24 cellular contexts compared by ENCODE assay signal in genomic region chr12:77696183-77696582, GRCh38.
A peak's percentile ranks its signal among the peaks of the same experiment; 100 is the strongest.
DNase-seq lines count a peak whose midpoint lies in the region; ATAC-seq and TF ChIP-seq lines count a peak whose summit lies in the region.
"Had no signal": no experiment of that assay in that cellular context is flagged by ENCODE, and none has a peak within 500 bp of the region (broad histone marks: within the 10 kb centered on the region; RNA-seq: fewer than 3 reads in every experiment).

No MANE protein-coding gene starts in this region.

- no peak overlapping the region for H2AK5ac ChIP-seq in trophoblast cell (ENCODE audit: low read length)

- H3K4me1 Mint-ChIP-seq in activated naive CD8-positive, alpha-beta T cell treated with anti-CD3 and anti-CD28 coated beads for 36 hours: no peaks in the 10 kb centered on the region
- H3K4me1 Mint-ChIP-seq: GM23338 had no signal

- H3K27me3 ChIP-seq in SK-N-SH (ENCODE audit: insufficient read depth) (no peaks in the 10 kb centered on the region), trophoblast cell (ENCODE audit: insufficient read depth, low read length) (no peaks in the 10 kb centered on the region)

- TF ChIP-seq CTCF in SK-N-SH (IDR thresholded peaks at IDR 0.05): no peak

- H3K27ac ChIP-seq in SK-N-SH (ENCODE audit: low read depth in 2 of 2, low read length in 1 of 2) (no peak overlapping the region), trophoblast cell (ENCODE audit: low read depth, low read length) (no peak overlapping the region)

- H3K4me2 ChIP-seq in SK-N-SH (no peak overlapping the region), trophoblast cell (ENCODE audit: low read length) (no peak overlapping the region)
- H3K4me2 ChIP-seq: GM23338 had no signal

- H3K9me3 ChIP-seq in SK-N-SH (no peaks in the 10 kb centered on the region), trophoblast cell (ENCODE audit: insufficient read depth, low read depth, low read length) (no peaks in the 10 kb centered on the region)
- H3K9me3 ChIP-seq: HAP-1 had no signal

- H3K36me3 ChIP-seq in SK-N-SH (replicated peaks in 1 of 2; ENCODE audit: control insufficient read depth in 1 of 2, insufficient read depth in 2 of 2, low read length in 1 of 2) (no peaks in the 10 kb centered on the region), trophoblast cell (ENCODE audit: control insufficient read depth in 1 of 2, insufficient read depth in 2 of 2, low read length in 2 of 2) (no peaks in the 10 kb centered on the region)
- H3K36me3 ChIP-seq: HAP-1 had no signal

- H3K9ac ChIP-seq in SK-N-SH (no peak overlapping the region), trophoblast cell (ENCODE audit: low read length) (no peak overlapping the region)

- ATAC-seq in SK-N-SH treated with all-trans-retinoic acid at 6 μM for 48 hours: no peak
- ATAC-seq: CD8-positive, alpha-beta T cell; GM23338; PC-3 had no signal

- H3K18ac ChIP-seq in trophoblast cell (ENCODE audit: low read length): no peak overlapping the region

- H3K27ac Mint-ChIP-seq in activated naive CD8-positive, alpha-beta T cell treated with anti-CD3 and anti-CD28 coated beads for 36 hours: no peak overlapping the region
- H3K27ac Mint-ChIP-seq: CD8-positive, alpha-beta T cell; GM23338 had no signal

- WGBS in SK-N-SH (ENCODE audit: low lambda C conversion rate): 56% methylated on average over 2 of the region's 2 CpGs
- WGBS in trophoblast cell (ENCODE audit: extremely low coverage, insufficient coverage, insufficient read length): no CpG with 5 or more reads among the region's 2 CpGs

- no peak overlapping the region for H4K12ac ChIP-seq in trophoblast cell (ENCODE audit: low read depth, low read length)

- no peaks in the 10 kb centered on the region; a peak in 1 of 4 replicates for H3K4me1 ChIP-seq in SK-N-SH (ENCODE audit: control insufficient read depth in 1 of 2, insufficient read depth in 2 of 2, low read depth in 1 of 2, low read length in 1 of 2)
- no peaks in the 10 kb centered on the region for H3K4me1 ChIP-seq in trophoblast cell (ENCODE audit: control insufficient read depth in 1 of 2, insufficient read depth in 2 of 2, low read length in 2 of 2)

- H3K9me2 ChIP-seq in SK-N-SH: no peaks in the 10 kb centered on the region

- no peak overlapping the region for H2BK12ac ChIP-seq in trophoblast cell (ENCODE audit: low read length)

- no peak for DNase-seq in SK-N-SH
- peak; percentile 36 for DNase-seq in SK-MEL-5 (ENCODE audit: low read depth, low spot score)
- peak; percentile 40 for DNase-seq in foreskin melanocyte
- DNase-seq in trophoblast cell: no peak
- DNase-seq in NCI-H446 treated with DMSO at 0.1 percent for 48 hours (lab: John Stamatoyannopoulos, UW): no peak
- no peak for DNase-seq in activated naive CD8-positive, alpha-beta T cell treated with anti-CD3 and anti-CD28 coated beads for 36 hours
- DNase-seq in NCI-H2081 (lab: John Stamatoyannopoulos, UW): no peak
- DNase-seq: 8988T; C1 segment of cervical spinal cord; CD8-positive, alpha-beta T cell; DMS153; KBM-7; NCI-H1436 treated with DMSO at 0.1 percent for 48 hours; NCI-H2029; NCI-H226; NCI-H524; NCI-H774; NK-92 treated with Interleukin-12 subunit alpha and Interleukin-12 subunit beta, amount 100 ng/mL, for 24 hours; PC-3; Right ventricle myocardium superior; T-helper 1 cell had no signal

- H2AFZ ChIP-seq in SK-N-SH (ENCODE audit: low read depth) (no peak overlapping the region), trophoblast cell (ENCODE audit: insufficient read depth, low read length, poor library complexity) (no peak overlapping the region)
- H2AFZ ChIP-seq: GM23338 had no signal

- in situ Hi-C loops in SK-MEL-5 (cut with HindIII; ENCODE audit: low pct_unique_long_range_greater_than_20kb, low sequenced_read_pairs): no loop called here

- POLR2A ChIA-PET in SK-N-SH (lab: Yijun Ruan, JAX): no interaction called here

- H3K79me2 ChIP-seq in SK-N-SH (ENCODE audit: insufficient read depth) (no peaks in the 10 kb centered on the region), trophoblast cell (ENCODE audit: control insufficient read depth, insufficient read depth, low read length, poor library complexity) (no peaks in the 10 kb centered on the region)

- no peak overlapping the region for H4K8ac ChIP-seq in trophoblast cell (ENCODE audit: low read depth, low read length)

- no peak for TF ChIP-seq RAD21 in SK-N-SH (IDR thresholded peaks at IDR 0.05; ENCODE audit: low read length)

- H3K4me3 ChIP-seq in SK-N-SH (ENCODE audit: low read depth in 2 of 2, low read length in 1 of 2): no peak overlapping the region
- H3K4me3 ChIP-seq in trophoblast cell (ENCODE audit: low read depth, low read length): no peak overlapping the region
- H3K4me3 ChIP-seq: GM23338, HAP-1 had no signal

- H4K20me1 ChIP-seq in SK-N-SH (ENCODE audit: insufficient read depth): no peaks in the 10 kb centered on the region

- CTCF ChIA-PET in SK-N-SH (lab: Yijun Ruan, JAX): interaction anchor here (0.8 kb wide), 1 partner anchor 11 kb away, joined by 4 read pairs; no protein-coding TSS in a partner anchor

- no peak overlapping the region for H3K14ac ChIP-seq in trophoblast cell (ENCODE audit: low read length)

- no peak overlapping the region for H4K91ac ChIP-seq in trophoblast cell (ENCODE audit: low read depth, low read length)

- H3K9me3 Mint-ChIP-seq in activated naive CD8-positive, alpha-beta T cell treated with anti-CD3 and anti-CD28 coated beads for 36 hours: no peaks in the 10 kb centered on the region
- H3K9me3 Mint-ChIP-seq: GM23338 had no signal

- no peak overlapping the region for H3K4ac ChIP-seq in trophoblast cell (ENCODE audit: low read depth, low read length)

- no peak overlapping the region for H3K4me3 Mint-ChIP-seq in activated naive CD8-positive, alpha-beta T cell treated with anti-CD3 and anti-CD28 coated beads for 36 hours
- H3K4me3 Mint-ChIP-seq: CD8-positive, alpha-beta T cell; GM23338 had no signal

- H3K27me3 Mint-ChIP-seq in activated naive CD8-positive, alpha-beta T cell treated with anti-CD3 and anti-CD28 coated beads for 36 hours: no peaks in the 10 kb centered on the region

- H3K79me1 ChIP-seq in trophoblast cell (ENCODE audit: low read length): no peaks in the 10 kb centered on the region

- no peak for TF ChIP-seq EP300 in SK-N-SH (IDR thresholded peaks at IDR 0.05; ENCODE audit: borderline replicate concordance in 1 of 2, low read depth in 1 of 2, low read length in 1 of 2)

- no peak overlapping the region for H3K23ac ChIP-seq in trophoblast cell (ENCODE audit: low read length)

- no peaks in the 10 kb centered on the region for H3F3A ChIP-seq in SK-N-SH (replicated peaks; ENCODE audit: insufficient read depth)

- H2BK120ac ChIP-seq in trophoblast cell (ENCODE audit: insufficient read depth, low read length, poor library complexity): no peak overlapping the region

- no peak overlapping the region for H2BK5ac ChIP-seq in trophoblast cell (ENCODE audit: low read depth, low read length, poor library complexity)

- H3K36me3 Mint-ChIP-seq in activated naive CD8-positive, alpha-beta T cell treated with anti-CD3 and anti-CD28 coated beads for 36 hours: no peaks in the 10 kb centered on the region
- H3K36me3 Mint-ChIP-seq: CD8-positive, alpha-beta T cell had no signal

TF ChIP-seq in SK-N-SH, 30 proteins besides CTCF, POLR2A, EP300 and RAD21:
- TF ChIP-seq TCF12 (IDR thresholded peaks at IDR 0.05) (no peak), NFIC (IDR thresholded peaks at IDR 0.05; ENCODE audit: borderline replicate concordance) (0 out of 2 replicates have a peak, but pooled peaks have one; percentile 14)

TF ChIP-seq in SK-N-SH treated with all-trans-retinoic acid at 6 μM for 48 hours, 23 proteins besides CTCF, POLR2A, EP300 and RAD21:
- TF ChIP-seq PPARA (CRISPR knock-in tag; IDR thresholded peaks at IDR 0.05; ENCODE audit: borderline replicate concordance) (no peak), ZNF70 (CRISPR knock-in tag; IDR thresholded peaks at IDR 0.05) (no peak), SNAI2 (CRISPR knock-in tag; IDR thresholded peaks at IDR 0.05) (no peak), CSRNP3 (CRISPR knock-in tag; IDR thresholded peaks at IDR 0.05) (no peak), ARNTL (CRISPR knock-in tag; IDR thresholded peaks at IDR 0.05; ENCODE audit: borderline replicate concordance, low read depth) (no peak), GLIS3 (CRISPR knock-in tag; IDR thresholded peaks at IDR 0.05) (no peak), ZFP3 (CRISPR knock-in tag; IDR thresholded peaks at IDR 0.05) (no peak), OSR1 (CRISPR knock-in tag; IDR thresholded peaks at IDR 0.05) (no peak), ESRRG (CRISPR knock-in tag; IDR thresholded peaks at IDR 0.05) (no peak), CSDC2 (CRISPR knock-in tag; IDR thresholded peaks at IDR 0.05) (no peak)
- TF ChIP-seq, protein P1, sequence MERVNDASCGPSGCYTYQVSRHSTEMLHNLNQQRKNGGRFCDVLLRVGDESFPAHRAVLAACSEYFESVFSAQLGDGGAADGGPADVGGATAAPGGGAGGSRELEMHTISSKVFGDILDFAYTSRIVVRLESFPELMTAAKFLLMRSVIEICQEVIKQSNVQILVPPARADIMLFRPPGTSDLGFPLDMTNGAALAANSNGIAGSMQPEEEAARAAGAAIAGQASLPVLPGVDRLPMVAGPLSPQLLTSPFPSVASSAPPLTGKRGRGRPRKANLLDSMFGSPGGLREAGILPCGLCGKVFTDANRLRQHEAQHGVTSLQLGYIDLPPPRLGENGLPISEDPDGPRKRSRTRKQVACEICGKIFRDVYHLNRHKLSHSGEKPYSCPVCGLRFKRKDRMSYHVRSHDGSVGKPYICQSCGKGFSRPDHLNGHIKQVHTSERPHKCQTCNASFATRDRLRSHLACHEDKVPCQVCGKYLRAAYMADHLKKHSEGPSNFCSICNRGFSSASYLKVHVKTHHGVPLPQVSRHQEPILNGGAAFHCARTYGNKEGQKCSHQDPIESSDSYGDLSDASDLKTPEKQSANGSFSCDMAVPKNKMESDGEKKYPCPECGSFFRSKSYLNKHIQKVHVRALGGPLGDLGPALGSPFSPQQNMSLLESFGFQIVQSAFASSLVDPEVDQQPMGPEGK (CRISPR knock-in tag; IDR thresholded peaks at IDR 0.05; ENCODE audit: borderline replicate concordance): no peak

Comparison
In these comparisons a context has a peak if more than half of its experiments do, and no peak if none do; other contexts are left out.
1. DNase-seq: peak in SK-MEL-5 (single experiment) and foreskin melanocyte (single experiment); none in SK-N-SH (single experiment), trophoblast cell (0 of 2), NCI-H446 treated with DMSO at 0.1 percent for 48 hours (single experiment), activated naive CD8-positive, alpha-beta T cell treated with anti-CD3 and anti-CD28 coated beads for 36 hours (single experiment) and NCI-H2081 (0 of 2).